In genomic region chr9:18492612-18493011, GRCh38 we compare ENCODE assay signal across 24 cellular contexts. TPM values are rescaled to one million over a fixed set of nuclear protein-coding genes. Genes with fewer than 3 reads are reported as not detected.
A peak's percentile ranks its signal among the peaks of the same experiment; 100 is the strongest.
DNase-seq lines count a peak whose midpoint lies in the region; ATAC-seq and TF ChIP-seq lines count a peak whose summit lies in the region.
"Had no signal": no experiment of that assay in that cellular context is flagged by ENCODE, and none has a peak within 500 bp of the region (broad histone marks: within the 10 kb centered on the region; RNA-seq: fewer than 3 reads in every experiment).

No MANE protein-coding gene starts in this region.

- no peak overlapping the region for H3K4me3 ChIP-seq in ascending aorta
- H3K4me3 ChIP-seq in fibroblast of pulmonary artery (replicated peaks; ENCODE audit: low read depth, low read length): no peak overlapping the region
- no peak overlapping the region for H3K4me3 ChIP-seq in tibial artery
- H3K4me3 ChIP-seq: heart left ventricle, lung, pancreas, right lobe of liver, upper lobe of left lung had no signal

- DNase-seq in HT1080 (ENCODE audit: low read depth) (peak; percentile 63), ascending aorta (ENCODE audit: low spot score in 2 of 2) (no peak), fibroblast of pulmonary artery (ENCODE audit: low read depth) (peak; percentile 48), tibial artery (no peak), NAMALWA (ENCODE audit: low spot score) (no peak)
- DNase-seq: activated CD4-positive, alpha-beta T cell treated with anti-CD3 and anti-CD28 coated beads for 36 hours; activated naive CD8-positive, alpha-beta T cell treated with anti-CD3 and anti-CD28 coated beads for 36 hours; BE2C; COR-L47; GOT3; heart left ventricle; naive B cell; NCI-H1436; NCI-H524 treated with DMSO at 0.1 percent for 48 hours; pancreas; right lobe of liver; T-helper 9 cell; upper lobe of left lung had no signal

- peak overlapping the region; percentile 66 to 83 for H3K27ac ChIP-seq in ascending aorta
- peak overlapping the region; percentile 35 to 70 for H3K27ac ChIP-seq in tibial artery
- H3K27ac ChIP-seq: pancreas, right lobe of liver, upper lobe of left lung had no signal

- peaks cover 3 to 43% of the 10 kb centered on the region in 2 donors for H3K4me1 ChIP-seq in ascending aorta
- peaks cover 0 to 42% (median 15%) of the 10 kb centered on the region in 4 donors for H3K4me1 ChIP-seq in tibial artery
- H3K4me1 ChIP-seq: BE2C, pancreas, right lobe of liver, upper lobe of left lung had no signal

- TF ChIP-seq CTCF in ascending aorta (IDR thresholded peaks at IDR 0.05) (no peak), fibroblast of pulmonary artery (IDR thresholded peaks at IDR 0.05; ENCODE audit: low read length, missing control alignments) (no peak), tibial artery (IDR thresholded peaks at IDR 0.05) (no peak)

- H3K36me3 ChIP-seq in ascending aorta: no peaks in the 10 kb centered on the region
- no peaks in the 10 kb centered on the region for H3K36me3 ChIP-seq in tibial artery
- H3K36me3 ChIP-seq: BE2C, heart left ventricle, pancreas, right lobe of liver, upper lobe of left lung had no signal

- H3K9me3 ChIP-seq in ascending aorta (no peaks in the 10 kb centered on the region), tibial artery (no peaks in the 10 kb centered on the region)
- H3K9me3 ChIP-seq: BE2C, heart left ventricle, pancreas, right lobe of liver, upper lobe of left lung had no signal

- H3K27me3 ChIP-seq in ascending aorta (no peaks in the 10 kb centered on the region), tibial artery (no peaks in the 10 kb centered on the region)
- H3K27me3 ChIP-seq: BE2C, heart left ventricle, pancreas, right lobe of liver, upper lobe of left lung had no signal

- no peak for ATAC-seq in HG02840 (IDR thresholded peaks at IDR 0.05; ENCODE audit: low FRiP score, unreplicated experiment)
- no peak for ATAC-seq in GM19395 (IDR thresholded peaks at IDR 0.05; ENCODE audit: unreplicated experiment)
- ATAC-seq: activated CD4-positive, alpha-beta T cell treated with anti-CD3 and anti-CD28 coated beads for 36 hours; activated T-helper 17 cell treated with anti-CD3 and anti-CD28 coated beads, Interleukin-2, amount 50 U/mL, for 72 hours; esophagus mucosa; heart left ventricle; pancreas; right lobe of liver had no signal

- intact Hi-C loops in ascending aorta (cut with DNase I): loop anchor here (5.0 kb wide), 1 partner anchor 45 kb away; no protein-coding TSS in a partner anchor
- intact Hi-C loops in tibial artery (cut with DNase I; ENCODE audit: low total_unique reads): no loop called here

RNA-seq across cellular contexts. Expression of gene ADAMTSL1, which starts 18.7 kb away (rescaled TPM):
- 1.9 and 2.2 TPM in 2 replicates for total RNA-seq in HT1080 (2014; rRNA removed; shearing (Covaris generic))
- polyA plus RNA-seq in HT1080 (2015; cell fraction: cytosol; rRNA removed): 0.73 and 0.85 TPM in 2 replicates
- 0.61 and 0.68 TPM in 2 replicates for polyA plus RNA-seq in HT1080 (2015; cell fraction: nucleus; rRNA removed)
- 12.3 TPM for total RNA-seq in ascending aorta
- total RNA-seq: activated CD4-positive, alpha-beta T cell treated with anti-CD3 and anti-CD28 coated beads for 36 hours; activated naive CD8-positive, alpha-beta T cell treated with anti-CD3 and anti-CD28 coated beads for 36 hours; activated T-helper 17 cell treated with anti-CD3 and anti-CD28 coated beads, Interleukin-2, amount 50 U/mL, for 72 hours; SK-MEL-5 had no signal

Comparison
In these comparisons a context has a peak if more than half of its experiments do, and no peak if none do; other contexts are left out.
1. DNase-seq: peak in HT1080 (single experiment) and fibroblast of pulmonary artery (single experiment); none in ascending aorta (0 of 2), tibial artery (0 of 2) and NAMALWA (single experiment).